Comparison of ENCODE assay signal across 26 cellular contexts in genomic region chr1:54640361-54640760, GRCh38. TPM values are rescaled to one million over a fixed set of nuclear protein-coding genes. Genes with fewer than 3 reads are reported as not detected.
"Had no signal": no experiment of that assay in that cellular context is flagged by ENCODE, and none has a peak within 500 bp of the region (broad histone marks: within the 10 kb centered on the region; RNA-seq: fewer than 3 reads in every experiment).

No MANE protein-coding gene starts in this region.

- H3K27ac ChIP-seq: heart right ventricle, neutrophil, right atrium auricular region, stomach, thoracic aorta had no signal

- H3K4me3 ChIP-seq: heart right ventricle, lung, right atrium auricular region, stomach, thoracic aorta had no signal

- H3K27me3 ChIP-seq: heart right ventricle, neutrophil, right atrium auricular region, stomach had no signal

- H3K9me3 ChIP-seq: neutrophil had no signal

- H3K36me3 ChIP-seq: neutrophil, right atrium auricular region had no signal

- H3K4me1 ChIP-seq: right atrium auricular region, stomach had no signal

- ATAC-seq: esophagus mucosa; heart right ventricle; left ventricle myocardium superior; naive thymus-derived CD4-positive, alpha-beta T cell had no signal

- FAIRE-seq: frontal cortex, keratinocyte, small intestine had no signal

- DNase-seq: cortex of kidney; effector memory CD4-positive, alpha-beta T cell; heart right ventricle; immature natural killer cell; left cardiac atrium; left ventricle myocardium superior; mesenchymal stem cell; midbrain; naive thymus-derived CD4-positive, alpha-beta T cell; nephron progenitor cell; stimulated activated CD4-positive, alpha-beta T cell treated with anti-CD3 and anti-CD28 coated beads, Interleukin-12 subunit alpha, Interleukin-12 subunit beta, amount 100 ng/mL, for 4 hours; stimulated activated naive CD4-positive, alpha-beta T cell; stomach; substantia nigra had no signal

RNA-seq across cellular contexts. Expression of gene MROH7, which starts 1.2 kb away (rescaled TPM):
- polyA plus RNA-seq: immature natural killer cell; keratinocyte; naive thymus-derived CD4-positive, alpha-beta T cell had no signal

RNA-seq across cellular contexts. Expression of gene FAM151A, which starts 17.0 kb away (rescaled TPM):
- total RNA-seq: chondrocyte; esophagus mucosa; fibroblast of lung; frontal cortex; lung; naive thymus-derived CD4-positive, alpha-beta T cell; osteoblast; thoracic aorta; urinary bladder had no signal
- polyA plus RNA-seq: fibroblast of lung; immature natural killer cell; naive thymus-derived CD4-positive, alpha-beta T cell had no signal
